ENCODE assay signal across 17 cellular contexts in genomic region chr16:50933257-50933656, GRCh38.
A peak's percentile ranks its signal among the peaks of the same experiment; 100 is the strongest.
DNase-seq lines count a peak whose midpoint lies in the region; FAIRE-seq and TF ChIP-seq lines count a peak whose summit lies in the region.
"Had no signal": no experiment of that assay in that cellular context is flagged by ENCODE, and none has a peak within 500 bp of the region (broad histone marks: within the 10 kb centered on the region; RNA-seq: fewer than 3 reads in every experiment).

No MANE protein-coding gene starts in this region.

- H3K4me3 ChIP-seq in astrocyte (ENCODE audit: insufficient read depth, low read depth, low read length) (no peak overlapping the region), subcutaneous abdominal adipose tissue (ENCODE audit: low read depth in 1 of 5, low read length in 5 of 5) (no peak overlapping the region), left ventricle myocardium inferior (no peak overlapping the region)
- no peak overlapping the region for H3K4me3 ChIP-seq in CD8-positive, alpha-beta memory T cell (ENCODE audit: low read length)

- no peak overlapping the region for H3K4me2 ChIP-seq in astrocyte (ENCODE audit: low read length)

- H3K9ac ChIP-seq in astrocyte (ENCODE audit: low read length), result no peak overlapping the region
- no peak overlapping the region for H3K9ac ChIP-seq in subcutaneous abdominal adipose tissue (ENCODE audit: low read length in 5 of 5)

- H3K4me1 ChIP-seq in astrocyte (ENCODE audit: insufficient read depth, low read length) (no peaks in the 10 kb centered on the region), subcutaneous abdominal adipose tissue (ENCODE audit: control insufficient read depth in 5 of 5, insufficient read depth in 5 of 5, low read length in 5 of 5) (peaks cover 0 to 35% (median 19%) of the 10 kb centered on the region in 5 donors), left ventricle myocardium inferior (no peaks in the 10 kb centered on the region)
- H3K4me1 ChIP-seq in CD8-positive, alpha-beta memory T cell (ENCODE audit: insufficient read depth, low read length), result no peaks in the 10 kb centered on the region

- no peaks in the 10 kb centered on the region for H3K27me3 ChIP-seq in astrocyte (ENCODE audit: insufficient read depth, low read length)
- no peaks in the 10 kb centered on the region for H3K27me3 ChIP-seq in subcutaneous abdominal adipose tissue (ENCODE audit: control insufficient read depth in 5 of 5, insufficient read depth in 4 of 5, low read length in 5 of 5)
- no peaks in the 10 kb centered on the region for H3K27me3 ChIP-seq in CD8-positive, alpha-beta memory T cell (ENCODE audit: insufficient read depth, low read length, poor library complexity, severe bottlenecking)
- H3K27me3 ChIP-seq in left ventricle myocardium inferior (ENCODE audit: low read depth), result peaks cover 34% of the 10 kb centered on the region

- no peak overlapping the region for H2AFZ ChIP-seq in astrocyte (ENCODE audit: low read depth, low read length)

- H3K9me3 ChIP-seq in astrocyte (ENCODE audit: insufficient read depth, low read depth, low read length) (peaks cover 3% of the 10 kb centered on the region), subcutaneous abdominal adipose tissue (ENCODE audit: control insufficient read depth in 5 of 5, low read length in 5 of 5) (no peaks in the 10 kb centered on the region), left ventricle myocardium inferior (replicated peaks) (no peaks in the 10 kb centered on the region)
- no peaks in the 10 kb centered on the region for H3K9me3 ChIP-seq in CD8-positive, alpha-beta memory T cell (ENCODE audit: low read length)

- DNase-seq in Caki2 (ENCODE audit: low read depth) (peak; percentile 73), astrocyte (ENCODE audit: low read depth) (peak; percentile 13), kidney glomerular epithelial cell (lab: John Stamatoyannopoulos, UW) (peak; percentile 38), left ventricle myocardium inferior (no peak)
- no peak for DNase-seq in CD8-positive, alpha-beta memory T cell
- no peak for DNase-seq in stimulated activated CD4-positive, alpha-beta T cell treated with anti-CD3 and anti-CD28 coated beads, Interleukin-1b, Interleukin-23, amount 100 ng/mL, for 48 hours
- DNase-seq: C1 segment of cervical spinal cord; CD4-positive, alpha-beta T cell; DND-41; GDM1; HCEC 1CT; HFFc6; KG1 had no signal

- no peak overlapping the region for H3K4me3 Mint-ChIP-seq in astrocyte (ENCODE audit: unreplicated experiment)
- no peak overlapping the region for H3K4me3 Mint-ChIP-seq in CD8-positive, alpha-beta memory T cell
- H3K4me3 Mint-ChIP-seq: B cell; CD4-positive, alpha-beta T cell; HFFc6; IgD-negative memory B cell had no signal

- H3K36me3 ChIP-seq in astrocyte (ENCODE audit: insufficient read depth, low read length), result no peaks in the 10 kb centered on the region
- no peaks in the 10 kb centered on the region for H3K36me3 ChIP-seq in subcutaneous abdominal adipose tissue (ENCODE audit: control insufficient read depth in 5 of 5, insufficient read depth in 5 of 5, low read length in 5 of 5)
- H3K36me3 ChIP-seq in CD8-positive, alpha-beta memory T cell (ENCODE audit: insufficient read depth, low read length), result no peaks in the 10 kb centered on the region
- H3K36me3 ChIP-seq in left ventricle myocardium inferior, result no peaks in the 10 kb centered on the region

- POLR2A ChIA-PET in CD8-positive, alpha-beta memory T cell (lab: Charles Lee), result no interaction called here

- TF ChIP-seq CTCF in astrocyte (IDR thresholded peaks at IDR 0.05; ENCODE audit: insufficient read depth, low read depth, low read length), result no peak
- TF ChIP-seq CTCF in left ventricle myocardium inferior (IDR thresholded peaks at IDR 0.05; ENCODE audit: borderline replicate concordance), result no peak

- H3K27ac ChIP-seq in astrocyte (ENCODE audit: low read depth, low read length) (no peak overlapping the region), subcutaneous abdominal adipose tissue (ENCODE audit: low read depth, low read length) (peak overlapping the region; percentile 42), left ventricle myocardium inferior (replicated peaks) (no peak overlapping the region)
- H3K27ac ChIP-seq in CD8-positive, alpha-beta memory T cell (ENCODE audit: low read depth, low read length), result no peak overlapping the region

- no peaks in the 10 kb centered on the region for H3K4me1 Mint-ChIP-seq in astrocyte (ENCODE audit: low read depth, unreplicated experiment)
- H3K4me1 Mint-ChIP-seq in CD8-positive, alpha-beta memory T cell, result no peaks in the 10 kb centered on the region
- H3K4me1 Mint-ChIP-seq: B cell, IgD-negative memory B cell had no signal

- H3K9me3 Mint-ChIP-seq in astrocyte (ENCODE audit: unreplicated experiment), result peaks cover 2% of the 10 kb centered on the region
- peaks cover 0 to 2% (median 0%) of the 10 kb centered on the region in 5 donors for H3K9me3 Mint-ChIP-seq in CD8-positive, alpha-beta memory T cell

- CTCF ChIA-PET in CD8-positive, alpha-beta memory T cell (lab: Charles Lee), result no interaction called here

- H3K27me3 Mint-ChIP-seq in astrocyte (ENCODE audit: low read depth, unreplicated experiment), result peaks cover 17% of the 10 kb centered on the region
- peaks cover 10 to 36% of the 10 kb centered on the region in 2 donors for H3K27me3 Mint-ChIP-seq in CD8-positive, alpha-beta memory T cell

- no peaks in the 10 kb centered on the region for H4K20me1 ChIP-seq in astrocyte (ENCODE audit: insufficient read depth, low read length)

- no peaks in the 10 kb centered on the region for H3K36me3 Mint-ChIP-seq in astrocyte (ENCODE audit: low read depth, unreplicated experiment)
- no peaks in the 10 kb centered on the region for H3K36me3 Mint-ChIP-seq in CD8-positive, alpha-beta memory T cell
- H3K36me3 Mint-ChIP-seq: IgD-negative memory B cell had no signal

- H3K79me2 ChIP-seq in astrocyte (ENCODE audit: insufficient read depth, low read length), result no peaks in the 10 kb centered on the region

- in situ Hi-C loops in Caki2 (cut with HindIII; ENCODE audit: low pct_unique_long_range_greater_than_20kb, low sequenced_read_pairs), result no loop called here

- FAIRE-seq in astrocyte (lab: Jason Lieb, UNC), result no peak
- FAIRE-seq: GM19239 had no signal

- intact Hi-C loops in left ventricle myocardium inferior (cut with micrococcal nuclease), result no loop called here

- no peak overlapping the region for H3K27ac Mint-ChIP-seq in astrocyte (ENCODE audit: unreplicated experiment)
- H3K27ac Mint-ChIP-seq in CD8-positive, alpha-beta memory T cell, result no peak overlapping the region
- H3K27ac Mint-ChIP-seq: B cell; CD4-positive, alpha-beta T cell; HFFc6; IgD-negative memory B cell had no signal

Comparison
In these comparisons a context has a peak if more than half of its experiments do, and no peak if none do; other contexts are left out.
1. DNase-seq: peak in Caki2 (single experiment), astrocyte (single experiment) and kidney glomerular epithelial cell (single experiment); none in CD8-positive, alpha-beta memory T cell (0 of 5), left ventricle myocardium inferior (single experiment) and stimulated activated CD4-positive, alpha-beta T cell treated with anti-CD3 and anti-CD28 coated beads, Interleukin-1b, Interleukin-23, amount 100 ng/mL, for 48 hours (single experiment).